In the genomic region with DNA sequence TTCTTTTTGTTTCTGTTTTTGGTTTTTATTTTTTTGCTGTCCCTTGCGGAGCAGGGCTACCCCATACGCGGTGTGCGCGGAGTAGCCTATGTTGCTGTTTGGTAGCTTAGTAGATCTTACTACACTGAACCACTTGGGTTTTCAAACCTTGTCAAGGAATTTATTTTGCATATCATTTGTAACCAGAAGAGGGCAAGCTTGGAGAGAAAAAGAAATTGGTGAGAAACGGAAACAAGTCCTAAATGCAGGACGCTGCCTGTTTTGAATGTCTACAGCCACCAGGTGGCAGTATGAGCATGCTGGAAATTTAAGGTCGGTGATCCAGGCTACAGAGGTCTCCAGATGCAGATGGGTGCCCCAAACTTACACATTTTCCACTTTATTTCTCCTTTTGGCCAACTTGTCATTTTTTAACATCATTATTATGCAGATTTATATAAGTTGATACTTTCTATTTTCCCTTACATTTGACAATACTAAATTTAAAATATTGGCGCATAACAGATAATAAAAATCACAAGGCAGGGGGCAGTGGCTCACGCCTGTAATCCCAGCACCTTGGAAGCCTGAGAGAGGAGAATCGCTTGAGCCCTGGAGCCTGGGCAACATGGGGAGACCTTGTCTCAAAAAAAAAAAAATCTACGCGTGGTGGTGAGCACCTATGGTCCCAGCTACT, we compare ENCODE assay signal across 8 cellular contexts. TPM values are rescaled to one million over a fixed set of nuclear protein-coding genes. Genes with fewer than 3 reads are reported as not detected.
DNase-seq lines count a peak whose midpoint lies in the region; ATAC-seq and TF ChIP-seq lines count a peak whose summit lies in the region.

No MANE protein-coding gene starts in this region.

- 45 to 47% methylated on average over 13 of the region's 13 CpGs for WGBS in tibial nerve, 2 donors

- no peak overlapping the region for H3K27ac ChIP-seq in osteoblast (ENCODE audit: low read depth, low read length)
- H3K27ac ChIP-seq in tibial nerve = no peak overlapping the region

- H3K9me3 Mint-ChIP-seq in activated T-helper 17 cell treated with anti-CD3 and anti-CD28 coated beads, Interleukin-2, amount 50 U/mL, for 72 hours = no peaks in the 10 kb centered on the region

- H3K27ac Mint-ChIP-seq in activated T-helper 17 cell treated with anti-CD3 and anti-CD28 coated beads, Interleukin-2, amount 50 U/mL, for 72 hours = no peak overlapping the region

- no peaks in the 10 kb centered on the region for H3K27me3 Mint-ChIP-seq in activated T-helper 17 cell treated with anti-CD3 and anti-CD28 coated beads, Interleukin-2, amount 50 U/mL, for 72 hours

- DNase-seq in Daoy (ENCODE audit: low read depth) = peak; percentile 93
- DNase-seq in GOT3 (lab: John Stamatoyannopoulos, UW) = peak; percentile 58
- peak; percentile 61 for DNase-seq in MG63
- peak; percentile 89 to 91 for DNase-seq in SHP77 (lab: John Stamatoyannopoulos, UW)
- peak; percentile 94 for DNase-seq in fibroblast of villous mesenchyme (ENCODE audit: low read depth)
- peak; percentile 94 for DNase-seq in osteoblast (ENCODE audit: insufficient read length, low spot score, missing footprints)
- DNase-seq in tibial nerve (ENCODE audit: low spot score in 2 of 2) = peak; percentile 63 to 88

- H3K36me3 ChIP-seq in MG63 (no peaks in the 10 kb centered on the region), osteoblast (ENCODE audit: insufficient read depth, low read length) (no peaks in the 10 kb centered on the region), tibial nerve (no peaks in the 10 kb centered on the region)

- no peaks in the 10 kb centered on the region for H3K9me3 ChIP-seq in MG63
- H3K9me3 ChIP-seq in osteoblast (ENCODE audit: low read depth, low read length) = no peaks in the 10 kb centered on the region
- no peaks in the 10 kb centered on the region for H3K9me3 ChIP-seq in tibial nerve

- H3K4me2 ChIP-seq in osteoblast (ENCODE audit: insufficient read depth, low read length) = peak overlapping the region; percentile 57

- no peaks in the 10 kb centered on the region for H3K36me3 Mint-ChIP-seq in activated T-helper 17 cell treated with anti-CD3 and anti-CD28 coated beads, Interleukin-2, amount 50 U/mL, for 72 hours (ENCODE audit: low read depth)

- H3K27me3 ChIP-seq in MG63 = no peaks in the 10 kb centered on the region
- H3K27me3 ChIP-seq in osteoblast (ENCODE audit: insufficient read depth, low read length) = peaks cover 2% of the 10 kb centered on the region
- H3K27me3 ChIP-seq in tibial nerve = no peaks in the 10 kb centered on the region

- H2AFZ ChIP-seq in osteoblast (ENCODE audit: low read length) = no peak overlapping the region

- TF ChIP-seq EP300 in tibial nerve (IDR thresholded peaks at IDR 0.05) = peak in 1 of 2 donors; percentile 33

- peak overlapping the region; percentile 25 for H3K4me3 Mint-ChIP-seq in activated T-helper 17 cell treated with anti-CD3 and anti-CD28 coated beads, Interleukin-2, amount 50 U/mL, for 72 hours

- ATAC-seq in activated T-helper 17 cell treated with anti-CD3 and anti-CD28 coated beads, Interleukin-2, amount 50 U/mL, for 72 hours (replicated peaks) = peak; percentile 91

- peak; percentile 88 for TF ChIP-seq CTCF in fibroblast of villous mesenchyme (IDR thresholded peaks at IDR 0.05; ENCODE audit: insufficient read depth, low read depth, low read length)
- peak; percentile 99 for TF ChIP-seq CTCF in osteoblast (IDR thresholded peaks at IDR 0.05; ENCODE audit: extremely low read depth, low read depth, low read length)
- TF ChIP-seq CTCF in tibial nerve (IDR thresholded peaks at IDR 0.05) = peak; percentile 83 to 95 (median 93)

- H3K4me1 Mint-ChIP-seq in activated T-helper 17 cell treated with anti-CD3 and anti-CD28 coated beads, Interleukin-2, amount 50 U/mL, for 72 hours = peaks cover 4% of the 10 kb centered on the region

- no peaks in the 10 kb centered on the region for H3K79me2 ChIP-seq in osteoblast (ENCODE audit: insufficient read depth, low read length)

- TF ChIP-seq POLR2A in tibial nerve (IDR thresholded peaks at IDR 0.05) = no peak

- H4K20me1 ChIP-seq in osteoblast (ENCODE audit: insufficient read depth, low read length) = no peaks in the 10 kb centered on the region

- H3K4me1 ChIP-seq in osteoblast (ENCODE audit: insufficient read depth, low read length) = no peaks in the 10 kb centered on the region
- H3K4me1 ChIP-seq in tibial nerve = peaks cover 0 to 8% (median 0%) of the 10 kb centered on the region in 4 donors

- no peak overlapping the region for H3K4me3 ChIP-seq in MG63
- H3K4me3 ChIP-seq in fibroblast of villous mesenchyme (ENCODE audit: low read depth, low read length) = no peak overlapping the region
- H3K4me3 ChIP-seq in osteoblast (ENCODE audit: insufficient read depth, low read length) = no peak overlapping the region
- no peak overlapping the region for H3K4me3 ChIP-seq in tibial nerve

RNA-seq across cellular contexts. Expression of a gene that starts 15.3 kb away (rescaled TPM):
- 37.0 and 54.9 TPM in 2 replicates for total RNA-seq in Daoy (2014; rRNA removed; shearing (Covaris generic))
- total RNA-seq in MG63 (2014; rRNA removed; shearing (Covaris generic); ENCODE audit: low replicate concordance) = 7.9 and 17.9 TPM in 2 replicates
- 100 to 1,000 TPM; 116 to 127 TPM for total RNA-seq in activated T-helper 17 cell treated with anti-CD3 and anti-CD28 coated beads, Interleukin-2, amount 50 U/mL, for 72 hours
- total RNA-seq in fibroblast of villous mesenchyme (21.3 and 45.8 TPM in 2 replicates), osteoblast (23.6 and 25.7 TPM in 2 replicates), tibial nerve (10 to 100 TPM; 39.4 to 74.9 (median 43.5) TPM)

RNA-seq across cellular contexts. Expression of a gene that starts 50.1 kb away (rescaled TPM):
- total RNA-seq in Daoy (2014; rRNA removed; shearing (Covaris generic)) = 29.3 and 31.5 TPM in 2 replicates
- 6.3 and 10.7 TPM in 2 replicates for total RNA-seq in MG63 (2014; rRNA removed; shearing (Covaris generic); ENCODE audit: low replicate concordance)
- 1 to 10 TPM; 7.8 to 8.1 TPM for total RNA-seq in activated T-helper 17 cell treated with anti-CD3 and anti-CD28 coated beads, Interleukin-2, amount 50 U/mL, for 72 hours
- total RNA-seq in fibroblast of villous mesenchyme (14.5 and 15.5 TPM in 2 replicates), osteoblast (12.3 and 13.8 TPM in 2 replicates), tibial nerve (10 to 100 TPM in 1 of 4 donors, 1 to 10 TPM in 3; 5.5 to 10.3 (median 8.2) TPM)
